22 cellular contexts compared by ENCODE assay signal in genomic region chr16:14545346-14545884, GRCh38.
A peak's percentile ranks its signal among the peaks of the same experiment; 100 is the strongest.
DNase-seq lines count a peak whose midpoint lies in the region; ATAC-seq and TF ChIP-seq lines count a peak whose summit lies in the region.
"Had no signal": no experiment of that assay in that cellular context is flagged by ENCODE, and none has a peak within 500 bp of the region (broad histone marks: within the 10 kb centered on the region; RNA-seq: fewer than 3 reads in every experiment).

No MANE protein-coding gene starts in this region.

- BruUV-seq in Caco-2 (replicated peaks; lab: Mats Ljungman, UMichigan) (no TSS peak), IMR-90 (replicated peaks; lab: Mats Ljungman, UMichigan) (no TSS peak)

- H2BK15ac ChIP-seq in IMR-90 (ENCODE audit: low read depth, low read length), result no peak overlapping the region

- H3K27me3 ChIP-seq in Caco-2 (replicated peaks; ENCODE audit: control insufficient read depth, insufficient read depth, low read length), result no peaks in the 10 kb centered on the region
- H3K27me3 ChIP-seq in IMR-90 (ENCODE audit: control insufficient read depth, insufficient read depth, low read length), result no peaks in the 10 kb centered on the region
- H3K27me3 ChIP-seq in fibroblast of lung (ENCODE audit: control insufficient read depth, insufficient read depth, low read length), result no peaks in the 10 kb centered on the region
- H3K27me3 ChIP-seq in liver (ENCODE audit: control insufficient read depth in 4 of 4, insufficient read depth in 4 of 4, low read length in 3 of 4), result no peaks in the 10 kb centered on the region
- H3K27me3 ChIP-seq in vagina, result no peaks in the 10 kb centered on the region
- H3K27me3 ChIP-seq in effector memory CD4-positive, alpha-beta T cell (replicated peaks; ENCODE audit: control insufficient read depth, insufficient read depth, low read length, poor library complexity, severe bottlenecking), result no peaks in the 10 kb centered on the region
- H3K27me3 ChIP-seq: BLaER1, tibial artery had no signal

- ATAC-seq in IMR-90 (ENCODE audit: low read depth), result 0 out of 2 replicates have a peak, but pooled peaks have one; percentile 29
- ATAC-seq: activated CD8-positive, alpha-beta T cell treated with anti-CD3 and anti-CD28 coated beads, Interleukin-2, amount 10 ng/mL, durations not matched to agents 7 days and 5 days; naive thymus-derived CD4-positive, alpha-beta T cell; Right ventricle myocardium inferior; stimulated activated naive CD8-positive, alpha-beta T cell treated with anti-CD3 and anti-CD28 coated beads, Interleukin-15, amount 100 ng/mL, for 72 hours had no signal

- 0 out of 4 replicates have a peak, but pooled peaks cover 0 to 3% of the 10 kb centered on the region in 2 experiments for H3K79me1 ChIP-seq in IMR-90 (ENCODE audit: low read depth in 1 of 2, low read length in 2 of 2)

- peaks cover 7% of the 10 kb centered on the region for H3K9me1 ChIP-seq in IMR-90 (ENCODE audit: insufficient read depth, low read length)

- H3K4ac ChIP-seq in IMR-90 (ENCODE audit: low read depth, low read length), result no peak overlapping the region

- no peak overlapping the region for H2AK9ac ChIP-seq in IMR-90 (replicated peaks; ENCODE audit: low read depth, low read length, poor library complexity)

- H3K23ac ChIP-seq in IMR-90 (ENCODE audit: low read depth, low read length), result no peak overlapping the region

- H4K5ac ChIP-seq in IMR-90 (ENCODE audit: low read depth, low read length), result no peak overlapping the region

- POLR2A ChIA-PET in Caco-2 (lab: Charles Lee) (interaction anchor here (1.4 kb wide), 1 partner anchor 85 kb away, joined by 5 read pairs; the partner anchor contains the start of gene PARN), IMR-90 (lab: Charles Lee; ENCODE audit: unreplicated experiment) (interaction anchor here (0.5 kb wide), 1 partner anchor 609 kb away, joined by 3 read pairs; no protein-coding TSS in a partner anchor)

- no peak overlapping the region for H3K14ac ChIP-seq in IMR-90 (replicated peaks; ENCODE audit: low read depth, low read length)

- no peak overlapping the region for H3K56ac ChIP-seq in IMR-90 (ENCODE audit: extremely low read depth, insufficient read depth, low read length)

- peaks cover 18% of the 10 kb centered on the region for H3K4me1 Mint-ChIP-seq in Caco-2 (ENCODE audit: low read depth, unreplicated experiment)
- H3K4me1 Mint-ChIP-seq: stimulated activated naive CD8-positive, alpha-beta T cell treated with anti-CD3 and anti-CD28 coated beads, Interleukin-15, amount 100 ng/mL, for 72 hours had no signal

- H4K91ac ChIP-seq in IMR-90 (ENCODE audit: insufficient read depth, low read depth, low read length), result no peak overlapping the region

- H4K8ac ChIP-seq in IMR-90 (ENCODE audit: low read depth in 2 of 2, low read length in 2 of 2), result no peak overlapping the region

- TF ChIP-seq RAD21 in IMR-90 (IDR thresholded peaks at IDR 0.05; ENCODE audit: low read length) (no peak), liver (IDR thresholded peaks at IDR 0.05) (peak in 1 of 2 donors; percentile 32)

- H2AK5ac ChIP-seq in IMR-90 (ENCODE audit: low read depth, low read length), result no peak overlapping the region

- TF ChIP-seq CTCF in Caco-2 (IDR thresholded peaks at IDR 0.05; ENCODE audit: insufficient read depth in 1 of 2, low read depth in 1 of 2, low read length in 1 of 2, severe bottlenecking in 1 of 2, unreplicated experiment in 1 of 2), result no peak
- TF ChIP-seq CTCF in IMR-90 (conservative IDR thresholded peaks at IDR 0.05; ENCODE audit: low read depth, low read length), result no peak
- no peak for TF ChIP-seq CTCF in fibroblast of lung (conservative IDR thresholded peaks at IDR 0.05 in 1 of 2, IDR thresholded peaks at IDR 0.05 in 1 of 2; ENCODE audit: low read depth in 1 of 2, low read length in 2 of 2)
- TF ChIP-seq CTCF in liver (IDR thresholded peaks at IDR 0.05; ENCODE audit: low read depth, low read length, missing input control), result no peak
- no peak for TF ChIP-seq CTCF in vagina (IDR thresholded peaks at IDR 0.05)

- H3K36me3 Mint-ChIP-seq in Caco-2 (ENCODE audit: insufficient read depth, unreplicated experiment), result peaks cover 36% of the 10 kb centered on the region

- H3K9me3 Mint-ChIP-seq in Caco-2 (ENCODE audit: unreplicated experiment), result peaks cover 12% of the 10 kb centered on the region

- TF ChIP-seq POLR2A in IMR-90 (IDR thresholded peaks at IDR 0.05; ENCODE audit: low read depth, low read length) (no peak), vagina (IDR thresholded peaks at IDR 0.05) (no peak)

- no peak overlapping the region for H2BK20ac ChIP-seq in IMR-90 (ENCODE audit: low read depth, low read length)

- dilution Hi-C loops in IMR-90 (cut with HindIII; ENCODE audit: low sequenced_read_pairs, unreplicated experiment), result no loop called here

- H3K27me3 Mint-ChIP-seq in Caco-2 (ENCODE audit: insufficient read depth, unreplicated experiment), result no peaks in the 10 kb centered on the region
- H3K27me3 Mint-ChIP-seq: brain; naive thymus-derived CD4-positive, alpha-beta T cell; stimulated activated naive CD8-positive, alpha-beta T cell treated with anti-CD3 and anti-CD28 coated beads, Interleukin-15, amount 100 ng/mL, for 72 hours had no signal

- H3K27ac Mint-ChIP-seq in Caco-2 (ENCODE audit: unreplicated experiment), result peak overlapping the region; percentile 67
- H3K27ac Mint-ChIP-seq: activated CD8-positive, alpha-beta T cell treated with anti-CD3 and anti-CD28 coated beads, Interleukin-2, amount 10 ng/mL, durations not matched to agents 7 days and 5 days; brain; stimulated activated naive CD8-positive, alpha-beta T cell treated with anti-CD3 and anti-CD28 coated beads, Interleukin-15, amount 100 ng/mL, for 72 hours had no signal

- in situ Hi-C loops in IMR-90 (cut with MboI; ENCODE audit: low sequenced_read_pairs), result no loop called here

- H4K20me1 ChIP-seq in IMR-90 (ENCODE audit: insufficient read depth, low read length), result peaks cover 2% of the 10 kb centered on the region; the same call in 1 of the 2 replicates
- no peaks in the 10 kb centered on the region for H4K20me1 ChIP-seq in fibroblast of lung (ENCODE audit: control insufficient read depth, extremely low read depth, insufficient read depth, low read length)

- H3K18ac ChIP-seq in IMR-90 (ENCODE audit: low read depth, low read length), result no peak overlapping the region

- no peak overlapping the region for H3K27ac ChIP-seq in IMR-90 (ENCODE audit: insufficient read depth, low read length)
- no peak overlapping the region for H3K27ac ChIP-seq in fibroblast of lung (ENCODE audit: insufficient read depth, low read length)
- H3K27ac ChIP-seq in liver (ENCODE audit: low read depth in 1 of 2, low read length in 2 of 2), result peak overlapping the region; percentile 44 to 62
- H3K27ac ChIP-seq in vagina, result no peak overlapping the region
- H3K27ac ChIP-seq in effector memory CD4-positive, alpha-beta T cell (ENCODE audit: insufficient read depth, low read length, poor library complexity, severe bottlenecking), result no peak overlapping the region
- H3K27ac ChIP-seq: BLaER1, tibial artery had no signal

- H3K4me3 Mint-ChIP-seq in Caco-2 (ENCODE audit: unreplicated experiment), result no peak overlapping the region
- H3K4me3 Mint-ChIP-seq: activated CD8-positive, alpha-beta T cell treated with anti-CD3 and anti-CD28 coated beads, Interleukin-2, amount 10 ng/mL, durations not matched to agents 7 days and 5 days; brain; naive thymus-derived CD4-positive, alpha-beta T cell; stimulated activated naive CD8-positive, alpha-beta T cell treated with anti-CD3 and anti-CD28 coated beads, Interleukin-15, amount 100 ng/mL, for 72 hours had no signal

- H3K4me2 ChIP-seq in IMR-90 (ENCODE audit: low read depth, low read length) (no peak overlapping the region), fibroblast of lung (ENCODE audit: extremely low read depth, insufficient read depth, low read length) (no peak overlapping the region)
- H3K4me2 ChIP-seq: BLaER1 had no signal

- DNase-seq in Caco-2, result peak; percentile 41 to 67
- DNase-seq in IMR-90, result no peak
- DNase-seq in fibroblast of lung (ENCODE audit: low read depth in 2 of 2), result peak; percentile 41 to 70
- no peak for DNase-seq in vagina (ENCODE audit: extremely low spot score in 2 of 2)
- DNase-seq in effector memory CD4-positive, alpha-beta T cell, result no peak
- DNase-seq in D341Med (ENCODE audit: low spot score), result no peak
- no peak for DNase-seq in medulla oblongata (ENCODE audit: extremely low spot score)
- DNase-seq: activated CD8-positive, alpha-beta T cell treated with anti-CD3 and anti-CD28 coated beads, Interleukin-2, amount 10 ng/mL, durations not matched to agents 7 days and 5 days; DMS79; MV-4-11; naive thymus-derived CD4-positive, alpha-beta T cell; nucleus accumbens; OCI-M1; small intestine; stimulated activated CD4-positive, alpha-beta T cell treated with anti-CD3 and anti-CD28 coated beads, Interleukin-1b, Interleukin-23, amount 100 ng/mL, for 48 hours; stimulated activated CD8-positive, alpha-beta memory T cell treated with anti-CD3 and anti-CD28 coated beads, Interleukin-4, amount 100 ng/mL, for 48 hours; stimulated activated naive CD8-positive, alpha-beta T cell treated with anti-CD3 and anti-CD28 coated beads, Interleukin-15, amount 100 ng/mL, for 72 hours; tibial artery had no signal

- no peak overlapping the region for H2BK5ac ChIP-seq in IMR-90 (ENCODE audit: low read depth, low read length, poor library complexity, severe bottlenecking)

- H3K36me3 ChIP-seq in Caco-2 (ENCODE audit: control insufficient read depth, insufficient read depth, low read length), result no peaks in the 10 kb centered on the region
- H3K36me3 ChIP-seq in IMR-90 (ENCODE audit: control insufficient read depth, insufficient read depth, low read length), result peaks cover 9% of the 10 kb centered on the region
- H3K36me3 ChIP-seq in fibroblast of lung (ENCODE audit: control insufficient read depth, insufficient read depth, low read length), result no peaks in the 10 kb centered on the region
- no peaks in the 10 kb centered on the region for H3K36me3 ChIP-seq in liver (ENCODE audit: control insufficient read depth in 4 of 4, insufficient read depth in 3 of 4, low read depth in 1 of 4, low read length in 3 of 4)
- H3K36me3 ChIP-seq in vagina, result peaks cover 0 to 8% of the 10 kb centered on the region in 2 donors
- H3K36me3 ChIP-seq in effector memory CD4-positive, alpha-beta T cell (ENCODE audit: control insufficient read depth, insufficient read depth, low read length), result peaks cover 24% of the 10 kb centered on the region

- no peak overlapping the region for H2BK120ac ChIP-seq in IMR-90 (ENCODE audit: low read depth, low read length)

- WGBS in IMR-90 (ENCODE audit: extremely low coverage in 2 of 2, insufficient read length in 1 of 2), 2 experiments, result no CpG with 5 or more reads among the region's 7 CpGs
- WGBS in liver, result 40% methylated on average over 7 of the region's 7 CpGs

- CTCF ChIA-PET in Caco-2 (lab: Charles Lee), result interaction anchor here (0.7 to 2.0 kb wide), 2 partner anchors 18 to 260 kb away, joined by 3 to 7 read pairs; no protein-coding TSS in a partner anchor
- CTCF ChIA-PET in IMR-90 (lab: Yijun Ruan, JAX), result interaction anchor here (1.1 kb wide), 1 partner anchor 21 kb away, joined by 3 read pairs; no protein-coding TSS in a partner anchor

- H3K4me1 ChIP-seq in Caco-2, result peaks cover 33% of the 10 kb centered on the region
- peaks cover 4% of the 10 kb centered on the region; the same call in 1 of the 2 replicates for H3K4me1 ChIP-seq in IMR-90 (ENCODE audit: control insufficient read depth, insufficient read depth, low read length)
- no peaks in the 10 kb centered on the region for H3K4me1 ChIP-seq in fibroblast of lung (ENCODE audit: control insufficient read depth, extremely low read depth, insufficient read depth, low read length)
- peaks cover 0 to 30% (median 24%) of the 10 kb centered on the region in 4 donors for H3K4me1 ChIP-seq in liver (ENCODE audit: control insufficient read depth in 4 of 4, insufficient read depth in 4 of 4, low read length in 3 of 4)
- H3K4me1 ChIP-seq in vagina, result no peaks in the 10 kb centered on the region
- no peaks in the 10 kb centered on the region for H3K4me1 ChIP-seq in effector memory CD4-positive, alpha-beta T cell (ENCODE audit: control insufficient read depth, insufficient read depth, low read length, poor library complexity, severe bottlenecking)
- H3K4me1 ChIP-seq: BLaER1, tibial artery had no signal

- H3K9ac ChIP-seq in IMR-90 (ENCODE audit: low read depth, low read length) (no peak overlapping the region), fibroblast of lung (ENCODE audit: insufficient read depth, low read length) (no peak overlapping the region), liver (ENCODE audit: low read depth in 1 of 2, low read length in 2 of 2) (peak overlapping the region in 1 of 2 donors; percentile 5)
- H3K9ac ChIP-seq: BLaER1 had no signal

- H2AFZ ChIP-seq in IMR-90 (replicated peaks; ENCODE audit: low read length, poor library complexity) (no peak overlapping the region), fibroblast of lung (ENCODE audit: low read length) (no peak overlapping the region)

- H3K9me3 ChIP-seq in Caco-2 (peaks cover 6% of the 10 kb centered on the region; the same call in 1 of the 2 replicates), IMR-90 (ENCODE audit: control insufficient read depth, insufficient read depth, low read length) (peaks cover 10% of the 10 kb centered on the region), fibroblast of lung (ENCODE audit: control insufficient read depth, insufficient read depth, low read depth, low read length) (no peaks in the 10 kb centered on the region), liver (ENCODE audit: control insufficient read depth in 4 of 4, low read length in 3 of 4) (peaks cover 0 to 1% (median 0%) of the 10 kb centered on the region in 4 donors), vagina (no peaks in the 10 kb centered on the region)
- peaks cover 3% of the 10 kb centered on the region for H3K9me3 ChIP-seq in effector memory CD4-positive, alpha-beta T cell (ENCODE audit: control insufficient read depth, low read length)

- H3K4me3 ChIP-seq in Caco-2 (ENCODE audit: low read depth, low read length), result no peak overlapping the region
- no peak overlapping the region for H3K4me3 ChIP-seq in IMR-90 (ENCODE audit: insufficient read depth, low read depth, low read length)
- H3K4me3 ChIP-seq in fibroblast of lung (replicated peaks in 1 of 4; ENCODE audit: control extremely low read depth in 1 of 4, insufficient read depth in 1 of 4, low read depth in 3 of 4, low read length in 4 of 4), result no peak overlapping the region
- H3K4me3 ChIP-seq in liver (ENCODE audit: low read depth in 1 of 3, low read length in 3 of 3), result no peak overlapping the region
- H3K4me3 ChIP-seq in vagina, result no peak overlapping the region
- H3K4me3 ChIP-seq in effector memory CD4-positive, alpha-beta T cell (ENCODE audit: insufficient read depth, low read depth, low read length, poor library complexity, severe bottlenecking), result no peak overlapping the region
- H3K4me3 ChIP-seq: BLaER1, tibial artery had no signal

- no peaks in the 10 kb centered on the region for H3K79me2 ChIP-seq in fibroblast of lung (ENCODE audit: control insufficient read depth, insufficient read depth, low read length)

- intact Hi-C loops in Caco-2 (cut with micrococcal nuclease; ENCODE audit: unreplicated experiment) (loop anchor here (2.0 kb wide), 1 partner anchor 17 kb away; no protein-coding TSS in a partner anchor), IMR-90 (cut with micrococcal nuclease) (no loop called here), vagina (cut with DNase I) (no loop called here)

Comparison
In these comparisons a context has a peak if more than half of its experiments do, and no peak if none do; other contexts are left out.
1. DNase-seq: peak in Caco-2 (2 of 2) and fibroblast of lung (2 of 2); none in IMR-90 (single experiment), vagina (0 of 2), effector memory CD4-positive, alpha-beta T cell (0 of 3), D341Med (single experiment) and medulla oblongata (single experiment).
2. H3K27ac ChIP-seq: peak in liver (2 of 2); none in IMR-90 (single experiment), fibroblast of lung (single experiment), vagina (single experiment) and effector memory CD4-positive, alpha-beta T cell (single experiment).